Comparison of ENCODE assay signal across 27 cellular contexts in genomic region chr6:152004896-152005295, GRCh38.
"Had no signal": no experiment of that assay in that cellular context is flagged by ENCODE, and none has a peak within 500 bp of the region (broad histone marks: within the 10 kb centered on the region; RNA-seq: fewer than 3 reads in every experiment).

No MANE protein-coding gene starts in this region.

- ATAC-seq: activated CD4-positive, alpha-beta T cell treated with anti-CD3 and anti-CD28 coated beads for 36 hours; activated CD4-positive, CD25-positive, alpha-beta regulatory T cell treated with anti-CD3 and anti-CD28 coated beads, Interleukin-2, amount 50 U/mL, for 24 hours; activated CD8-positive, alpha-beta T cell treated with anti-CD3 and anti-CD28 coated beads, Interleukin-2, amount 10 ng/mL, durations not matched to agents 7 days and 5 days; activated naive CD8-positive, alpha-beta T cell treated with anti-CD3 and anti-CD28 coated beads, Interleukin-2, amount 50 U/mL, for 24 hours; activated T-cell treated with anti-CD3 and anti-CD28 coated beads, Interleukin-2, amount 50 U/mL, for 4 hours; WTC11 had no signal

- DNase-seq: activated CD4-positive, alpha-beta T cell treated with anti-CD3 and anti-CD28 coated beads for 36 hours; activated CD4-positive, alpha-beta T cell treated with anti-CD3 and anti-CD28 coated beads, Interleukin-2, amount 10 ng/mL, durations not matched to agents 7 days and 5 days; activated CD4-positive, alpha-beta T cell treated with anti-CD3 and anti-CD28 coated beads, Interleukin-2, amount 50 U/mL, for 48 hours; activated CD8-positive, alpha-beta T cell treated with anti-CD3 and anti-CD28 coated beads, Interleukin-2, amount 10 ng/mL, durations not matched to agents 7 days and 5 days; activated gamma-delta T cell treated with Interleukin-2 at 50 U/mL for 16 hours; activated naive CD4-positive, alpha-beta T cell treated with anti-CD3 and anti-CD28 coated beads, Interleukin-2, amount 10 ng/mL, durations not matched to agents 7 days and 5 days; activated naive CD8-positive, alpha-beta T cell treated with anti-CD3 and anti-CD28 coated beads, Interleukin-2, amount 50 U/mL, for 24 hours; activated T-cell treated with anti-CD3 and anti-CD28 coated beads for 4 hours; activated T-cell treated with anti-CD3 and anti-CD28 coated beads, Interleukin-2, amount 50 U/mL, for 4 hours; anterior cingulate cortex; caudate nucleus; NCI-H1048; NCI-H1105 treated with DMSO at 0.1 percent for 48 hours; NCI-H1436; NCI-H1694; NCI-H1930; NCI-H2081 treated with DMSO at 0.1 percent for 48 hours; NCI-H226; NCI-H446 treated with DMSO at 0.1 percent for 48 hours; NCI-H524; NCI-H69; NCI-H82; OCI-M1; SHP77; SJCRH30 had no signal
